In the genomic region with DNA sequence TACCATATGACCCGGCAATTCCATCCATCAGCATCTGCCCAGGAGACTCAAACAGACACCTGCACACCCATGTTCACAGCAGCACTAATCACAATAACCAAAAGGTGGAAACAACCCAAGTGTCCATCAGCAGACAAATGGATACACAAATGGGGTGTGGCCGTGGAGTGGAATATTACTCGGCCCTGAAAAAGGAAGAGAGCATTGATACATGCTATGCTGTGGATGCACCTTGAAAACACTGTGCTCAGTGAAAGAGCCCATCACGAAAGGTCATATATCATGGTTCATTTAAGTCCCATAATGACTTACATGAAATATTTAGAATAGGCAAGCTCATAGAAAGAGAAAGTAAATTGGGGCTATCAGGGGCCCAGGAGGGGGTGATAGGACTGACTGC, we compare ENCODE assay signal across 22 cellular contexts. TPM values are rescaled to one million over a fixed set of nuclear protein-coding genes. Genes with fewer than 3 reads are reported as not detected.
DNase-seq lines count a peak whose midpoint lies in the region; FAIRE-seq and TF ChIP-seq lines count a peak whose summit lies in the region.
"Had no signal": no experiment of that assay in that cellular context is flagged by ENCODE, and none has a peak within 500 bp of the region (broad histone marks: within the 10 kb centered on the region; RNA-seq: fewer than 3 reads in every experiment).

No MANE protein-coding gene starts in this region.

- peak overlapping the region; percentile 23 for H3K27ac Mint-ChIP-seq in astrocyte (ENCODE audit: unreplicated experiment)
- H3K27ac Mint-ChIP-seq: activated CD4-positive, alpha-beta memory T cell treated with anti-CD3 and anti-CD28 coated beads, Interleukin-2, amount 10 ng/mL, durations not matched to agents 7 days and 5 days; dendritic cell treated with granulocyte-macrophage colony-stimulating factor and Interleukin-4, amounts not matched to agents 40 ng/mL and 50 ng/mL, for 4 days had no signal

- H3K27me3 ChIP-seq in astrocyte (ENCODE audit: insufficient read depth, low read length) (no peaks in the 10 kb centered on the region), muscle layer of colon (ENCODE audit: control insufficient read depth in 1 of 2, insufficient read depth in 2 of 2, low read length in 2 of 2) (no peaks in the 10 kb centered on the region), stomach (no peaks in the 10 kb centered on the region)
- H3K27me3 ChIP-seq: cardiac muscle cell had no signal

- no peaks in the 10 kb centered on the region for H4K20me1 ChIP-seq in astrocyte (ENCODE audit: insufficient read depth, low read length)

- peaks cover 7% of the 10 kb centered on the region for H3K36me3 Mint-ChIP-seq in astrocyte (ENCODE audit: low read depth, unreplicated experiment)

- intact Hi-C loops in stomach (cut with DNase I; ENCODE audit: low total_unique reads), result no loop called here

- no peaks in the 10 kb centered on the region for H3K79me2 ChIP-seq in astrocyte (ENCODE audit: insufficient read depth, low read length)

- no peak overlapping the region for H2AFZ ChIP-seq in astrocyte (ENCODE audit: low read depth, low read length)

- H3K4me1 ChIP-seq in HEK293 (ENCODE audit: control insufficient read depth, insufficient read depth, low read length) (no peaks in the 10 kb centered on the region), astrocyte (ENCODE audit: insufficient read depth, low read length) (peaks cover 15% of the 10 kb centered on the region), muscle layer of colon (ENCODE audit: insufficient read depth, low read length) (peaks cover 45% of the 10 kb centered on the region), stomach (peaks cover 0 to 43% (median 24%) of the 10 kb centered on the region in 4 donors)

- no peak for TF ChIP-seq CTCF in HEK293 (tag by site-specific recombination; IDR thresholded peaks at IDR 0.05)
- no peak for TF ChIP-seq CTCF in astrocyte (IDR thresholded peaks at IDR 0.05; ENCODE audit: insufficient read depth, low read depth, low read length)
- no peak for TF ChIP-seq CTCF in stomach (IDR thresholded peaks at IDR 0.05)

- H3K4me1 Mint-ChIP-seq in astrocyte (ENCODE audit: low read depth, unreplicated experiment), result no peaks in the 10 kb centered on the region
- H3K4me1 Mint-ChIP-seq: activated CD4-positive, alpha-beta memory T cell treated with anti-CD3 and anti-CD28 coated beads, Interleukin-2, amount 10 ng/mL, durations not matched to agents 7 days and 5 days had no signal

- H3K4me3 ChIP-seq in HEK293 (ENCODE audit: low read depth, low read length) (no peak overlapping the region), astrocyte (ENCODE audit: insufficient read depth, low read depth, low read length) (no peak overlapping the region), muscle layer of colon (ENCODE audit: low read depth in 1 of 2, low read length in 2 of 2) (no peak overlapping the region), stomach (no peak overlapping the region)
- H3K4me3 ChIP-seq: cardiac muscle cell had no signal

- H3K9me3 ChIP-seq in HEK293 (ENCODE audit: control insufficient read depth, insufficient read depth, low read depth, low read length), result no peaks in the 10 kb centered on the region
- H3K9me3 ChIP-seq in astrocyte (ENCODE audit: insufficient read depth, low read depth, low read length), result peaks cover 2% of the 10 kb centered on the region
- H3K9me3 ChIP-seq in muscle layer of colon (ENCODE audit: low read length), result no peaks in the 10 kb centered on the region
- no peaks in the 10 kb centered on the region for H3K9me3 ChIP-seq in stomach

- H3K36me3 ChIP-seq in HEK293 (ENCODE audit: control insufficient read depth in 2 of 2, insufficient read depth in 1 of 2, low read length in 2 of 2) (peaks cover 0 to 3% of the 10 kb centered on the region in 2 experiments; a peak in 2 of 3 replicates), astrocyte (ENCODE audit: insufficient read depth, low read length) (no peaks in the 10 kb centered on the region), muscle layer of colon (ENCODE audit: insufficient read depth, low read length) (no peaks in the 10 kb centered on the region), stomach (no peaks in the 10 kb centered on the region)
- H3K36me3 ChIP-seq: cardiac muscle cell had no signal

- H3K27me3 Mint-ChIP-seq in astrocyte (ENCODE audit: low read depth, unreplicated experiment), result no peaks in the 10 kb centered on the region
- H3K27me3 Mint-ChIP-seq: activated CD4-positive, alpha-beta memory T cell treated with anti-CD3 and anti-CD28 coated beads, Interleukin-2, amount 10 ng/mL, durations not matched to agents 7 days and 5 days; naive B cell had no signal

- H3K4me3 Mint-ChIP-seq in astrocyte (ENCODE audit: unreplicated experiment), result no peak overlapping the region
- H3K4me3 Mint-ChIP-seq: activated CD4-positive, alpha-beta memory T cell treated with anti-CD3 and anti-CD28 coated beads, Interleukin-2, amount 10 ng/mL, durations not matched to agents 7 days and 5 days; dendritic cell treated with granulocyte-macrophage colony-stimulating factor and Interleukin-4, amounts not matched to agents 40 ng/mL and 50 ng/mL, for 4 days; naive B cell had no signal

- H3K27ac ChIP-seq in HEK293 (ENCODE audit: extremely low read depth, low read depth, low read length) (no peak overlapping the region), astrocyte (ENCODE audit: low read depth, low read length) (no peak overlapping the region), muscle layer of colon (ENCODE audit: low read depth, low read length) (peak overlapping the region; percentile 36), stomach (peak overlapping the region in 4 of 5 donors; percentile 13 to 81 (median 54)), substantia nigra (ENCODE audit: low read depth, low read length, poor library complexity, severe bottlenecking) (no peak overlapping the region)
- H3K27ac ChIP-seq: cardiac muscle cell had no signal

- POLR2A ChIA-PET in HEK293 (lab: Yijun Ruan, JAX), result no interaction called here

- H3K9ac ChIP-seq in astrocyte (ENCODE audit: low read length), result no peak overlapping the region
- H3K9ac ChIP-seq in muscle layer of colon (ENCODE audit: low read length), result peak overlapping the region; percentile 24

- peaks cover 2% of the 10 kb centered on the region for H3K9me3 Mint-ChIP-seq in astrocyte (ENCODE audit: unreplicated experiment)

- WGBS in stomach, 5 donors, result 79 to 96% (median 92%) methylated on average over 4 of the region's 4 CpGs

- DNase-seq in astrocyte (ENCODE audit: low read depth) (no peak), stomach (no peak), substantia nigra (lab: John Stamatoyannopoulos, UW) (no peak), DMS53 (lab: John Stamatoyannopoulos, UW) (no peak)
- no peak for DNase-seq in stimulated activated CD4-positive, alpha-beta T cell treated with anti-CD3 and anti-CD28 coated beads, Interleukin-12 subunit alpha, Interleukin-12 subunit beta, amount 100 ng/mL, for 4 hours
- no peak for DNase-seq in activated CD4-positive, alpha-beta T cell treated with anti-CD3 and anti-CD28 coated beads, Interleukin-2, amount 50 U/mL, for 1 hour
- DNase-seq: activated CD4-positive, alpha-beta memory T cell treated with anti-CD3 and anti-CD28 coated beads, Interleukin-2, amount 10 ng/mL, durations not matched to agents 7 days and 5 days; activated effector memory CD4-positive, alpha-beta T cell treated with anti-CD3 and anti-CD28 coated beads, Interleukin-2, amount 50 U/mL, for 16 hours; activated T-cell treated with anti-CD3 and anti-CD28 coated beads for 4 hours; amniotic stem cell; DMS79 treated with DMSO at 0.1 percent for 48 hours; islet precursor cell; mammary epithelial cell; naive B cell; NCI-H146; NCI-H510A treated with DMSO at 0.1 percent for 48 hours; occipital lobe; T-helper 2 cell had no signal

- H3K4me2 ChIP-seq in astrocyte (ENCODE audit: low read length), result no peak overlapping the region

- no peak for TF ChIP-seq POLR2A in stomach (IDR thresholded peaks at IDR 0.05)

- CTCF ChIA-PET in HEK293 (lab: Yijun Ruan, JAX), result no interaction called here

- no peak for TF ChIP-seq EP300 in stomach (IDR thresholded peaks at IDR 0.05)

- FAIRE-seq in astrocyte (lab: Jason Lieb, UNC), result no peak

TF ChIP-seq in HEK293, 187 proteins besides CTCF, POLR2A, EP300 and RAD21 (continues in another document):
- TF ChIP-seq ZSCAN5A (tag by site-specific recombination; IDR thresholded peaks at IDR 0.05), result no peak
- no peak for TF ChIP-seq ZNF24 (tag by site-specific recombination; IDR thresholded peaks at IDR 0.05)
- TF ChIP-seq ZNF146 (tag by site-specific recombination; IDR thresholded peaks at IDR 0.05), result peak; percentile 98
- TF ChIP-seq ZNF623 (tag by site-specific recombination; IDR thresholded peaks at IDR 0.05), result no peak
- no peak for TF ChIP-seq ZNF473 (tag by site-specific recombination; IDR thresholded peaks at IDR 0.05)
- no peak for TF ChIP-seq ZNF660 (tag by site-specific recombination; IDR thresholded peaks at IDR 0.05)
- 0 out of 2 replicates have a peak, but pooled peaks have one; percentile 27 for TF ChIP-seq KLF8 (tag by site-specific recombination; IDR thresholded peaks at IDR 0.05)
- no peak for TF ChIP-seq ZNF449 (tag by site-specific recombination; IDR thresholded peaks at IDR 0.05)

RNA-seq across cellular contexts. Expression of gene DNAAF5, which starts 57.5 kb away (rescaled TPM):
- 24.5 and 25.9 TPM in 2 replicates for total RNA-seq in astrocyte
- total RNA-seq in stomach, result 100 to 1,000 TPM in 1 of 5 donors, 10 to 100 TPM in 3, 1 to 10 TPM in 1; 9.2 to 210 (median 33.3) TPM
- 10 to 100 TPM in 2 of 3 donors, 1 to 10 TPM in 1; 6.7 to 15.1 (median 10.2) TPM for polyA plus RNA-seq in stomach

RNA-seq across cellular contexts. Expression of gene PRKAR1B, which starts 58.1 kb away (rescaled TPM):
- total RNA-seq in astrocyte (14.7 and 14.8 TPM in 2 replicates), stomach (10 to 100 TPM in 4 of 5 donors, 1 to 10 TPM in 1; 4.5 to 45.8 (median 15.2) TPM)
- polyA plus RNA-seq in stomach, result 1 to 10 TPM; 5.0 to 9.3 (median 7.8) TPM

Comparison
In these comparisons a context has a peak if more than half of its experiments do, and no peak if none do; other contexts are left out.
1. H3K27ac ChIP-seq: peak in muscle layer of colon (single experiment) and stomach (4 of 5); none in HEK293 (single experiment), astrocyte (single experiment) and substantia nigra (single experiment).